8 cellular contexts compared by ENCODE assay signal in the genomic region with DNA sequence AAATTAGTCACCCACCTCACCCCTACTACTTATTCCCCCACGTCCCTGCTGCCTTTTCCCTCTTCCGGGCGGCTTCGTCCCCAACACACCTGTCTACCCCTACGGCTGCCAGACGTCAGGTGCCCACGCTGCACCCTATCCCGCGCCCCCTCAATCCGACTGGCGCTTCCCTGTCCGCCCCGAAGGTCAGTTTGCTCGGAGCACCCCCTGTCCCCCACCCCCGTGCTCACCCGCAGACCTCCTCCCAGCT. TPM values are rescaled to one million over a fixed set of nuclear protein-coding genes. Genes with fewer than 3 reads are reported as not detected.
DNase-seq lines count a peak whose midpoint lies in the region; ATAC-seq and TF ChIP-seq lines count a peak whose summit lies in the region.

No MANE protein-coding gene starts in this region.

- H3K9me3 ChIP-seq in ES-I3 (ENCODE audit: control insufficient read depth, insufficient read depth, low read length) (no peaks in the 10 kb centered on the region), iPS-15b (ENCODE audit: control insufficient read depth, insufficient read depth, low read length) (no peaks in the 10 kb centered on the region)

- TF ChIP-seq CTCF in HFF-Myc (IDR thresholded peaks at IDR 0.05; ENCODE audit: low read depth, low read length, missing control alignments) = no peak

- peaks cover 20% of the 10 kb centered on the region for H3K4me1 Mint-ChIP-seq in activated T-cell treated with anti-CD3 and anti-CD28 coated beads, Interleukin-2, amount 50 U/mL, for 72 hours (ENCODE audit: low read depth)
- H3K4me1 Mint-ChIP-seq in stimulated activated effector memory CD8-positive, alpha-beta T cell treated with anti-CD3 and anti-CD28 coated beads, Interleukin-12 subunit alpha, Interleukin-12 subunit beta, amount 100 ng/mL, for 72 hours = peaks cover 25% of the 10 kb centered on the region

- H3K27me3 ChIP-seq in iPS-15b (ENCODE audit: control insufficient read depth, insufficient read depth, low read length) = peaks cover 50% of the 10 kb centered on the region

- no peaks in the 10 kb centered on the region for H3K36me3 Mint-ChIP-seq in activated T-cell treated with anti-CD3 and anti-CD28 coated beads, Interleukin-2, amount 50 U/mL, for 72 hours (ENCODE audit: insufficient read depth in 2 of 2)
- no peaks in the 10 kb centered on the region for H3K36me3 Mint-ChIP-seq in stimulated activated effector memory CD8-positive, alpha-beta T cell treated with anti-CD3 and anti-CD28 coated beads, Interleukin-12 subunit alpha, Interleukin-12 subunit beta, amount 100 ng/mL, for 72 hours

- peak overlapping the region; percentile 96 to 97 for H3K4me3 Mint-ChIP-seq in activated T-cell treated with anti-CD3 and anti-CD28 coated beads, Interleukin-2, amount 50 U/mL, for 72 hours
- H3K4me3 Mint-ChIP-seq in stimulated activated effector memory CD8-positive, alpha-beta T cell treated with anti-CD3 and anti-CD28 coated beads, Interleukin-12 subunit alpha, Interleukin-12 subunit beta, amount 100 ng/mL, for 72 hours = peak overlapping the region; percentile 84

- H3K9me3 Mint-ChIP-seq in activated T-cell treated with anti-CD3 and anti-CD28 coated beads, Interleukin-2, amount 50 U/mL, for 72 hours = peaks cover 0 to 2% of the 10 kb centered on the region in 2 donors
- H3K9me3 Mint-ChIP-seq in stimulated activated effector memory CD8-positive, alpha-beta T cell treated with anti-CD3 and anti-CD28 coated beads, Interleukin-12 subunit alpha, Interleukin-12 subunit beta, amount 100 ng/mL, for 72 hours = peaks cover 2% of the 10 kb centered on the region

- ATAC-seq in activated T-cell treated with anti-CD3 and anti-CD28 coated beads, Interleukin-2, amount 50 U/mL, for 72 hours (replicated peaks in 1 of 2) = no peak
- no peak for ATAC-seq in stimulated activated effector memory CD8-positive, alpha-beta T cell treated with anti-CD3 and anti-CD28 coated beads, Interleukin-12 subunit alpha, Interleukin-12 subunit beta, amount 100 ng/mL, for 72 hours

- H3K4me1 ChIP-seq in ES-I3 (ENCODE audit: insufficient read depth, low read length) (no peaks in the 10 kb centered on the region), iPS-15b (ENCODE audit: control insufficient read depth, insufficient read depth, low read length) (no peaks in the 10 kb centered on the region)

- DNase-seq in HFF-Myc (ENCODE audit: extremely low read depth, low read depth) (no peak), NCI-H524 treated with DMSO at 0.1 percent for 48 hours (lab: John Stamatoyannopoulos, UW) (no peak), NCI-H187 (lab: John Stamatoyannopoulos, UW) (no peak), RKO (ENCODE audit: low spot score) (no peak)
- DNase-seq in activated T-cell treated with anti-CD3 and anti-CD28 coated beads, Interleukin-2, amount 50 U/mL, for 72 hours = no peak
- DNase-seq in stimulated activated effector memory CD8-positive, alpha-beta T cell treated with anti-CD3 and anti-CD28 coated beads, Interleukin-12 subunit alpha, Interleukin-12 subunit beta, amount 100 ng/mL, for 72 hours (ENCODE audit: low spot score in 2 of 2) = no peak

- H3K36me3 ChIP-seq in ES-I3 (ENCODE audit: insufficient read depth, low read length) (no peaks in the 10 kb centered on the region), iPS-15b (ENCODE audit: control insufficient read depth, insufficient read depth, low read length) (no peaks in the 10 kb centered on the region)

- peak overlapping the region; percentile 87 for H3K27ac Mint-ChIP-seq in activated T-cell treated with anti-CD3 and anti-CD28 coated beads, Interleukin-2, amount 50 U/mL, for 72 hours
- no peak overlapping the region for H3K27ac Mint-ChIP-seq in stimulated activated effector memory CD8-positive, alpha-beta T cell treated with anti-CD3 and anti-CD28 coated beads, Interleukin-12 subunit alpha, Interleukin-12 subunit beta, amount 100 ng/mL, for 72 hours

- H3K9ac ChIP-seq in ES-I3 (ENCODE audit: low read depth, low read length) (peak overlapping the region; percentile 45; the same call in 1 of the 2 replicates), iPS-15b (ENCODE audit: low read depth, low read length) (no peak overlapping the region)

- H3K27me3 Mint-ChIP-seq in activated T-cell treated with anti-CD3 and anti-CD28 coated beads, Interleukin-2, amount 50 U/mL, for 72 hours (ENCODE audit: low read depth) = peaks cover 20% of the 10 kb centered on the region

- H3K4me3 ChIP-seq in HFF-Myc (replicated peaks; ENCODE audit: low read depth, low read length) (peak overlapping the region; percentile 37), iPS-15b (ENCODE audit: low read depth, low read length) (peak overlapping the region; percentile 75)

RNA-seq across cellular contexts. Expression of a gene that starts 0.5 kb away (rescaled TPM):
- total RNA-seq in activated T-cell treated with anti-CD3 and anti-CD28 coated beads, Interleukin-2, amount 50 U/mL, for 72 hours = 1 to 10 TPM; 2.3 to 3.6 TPM
